In the genomic region with DNA sequence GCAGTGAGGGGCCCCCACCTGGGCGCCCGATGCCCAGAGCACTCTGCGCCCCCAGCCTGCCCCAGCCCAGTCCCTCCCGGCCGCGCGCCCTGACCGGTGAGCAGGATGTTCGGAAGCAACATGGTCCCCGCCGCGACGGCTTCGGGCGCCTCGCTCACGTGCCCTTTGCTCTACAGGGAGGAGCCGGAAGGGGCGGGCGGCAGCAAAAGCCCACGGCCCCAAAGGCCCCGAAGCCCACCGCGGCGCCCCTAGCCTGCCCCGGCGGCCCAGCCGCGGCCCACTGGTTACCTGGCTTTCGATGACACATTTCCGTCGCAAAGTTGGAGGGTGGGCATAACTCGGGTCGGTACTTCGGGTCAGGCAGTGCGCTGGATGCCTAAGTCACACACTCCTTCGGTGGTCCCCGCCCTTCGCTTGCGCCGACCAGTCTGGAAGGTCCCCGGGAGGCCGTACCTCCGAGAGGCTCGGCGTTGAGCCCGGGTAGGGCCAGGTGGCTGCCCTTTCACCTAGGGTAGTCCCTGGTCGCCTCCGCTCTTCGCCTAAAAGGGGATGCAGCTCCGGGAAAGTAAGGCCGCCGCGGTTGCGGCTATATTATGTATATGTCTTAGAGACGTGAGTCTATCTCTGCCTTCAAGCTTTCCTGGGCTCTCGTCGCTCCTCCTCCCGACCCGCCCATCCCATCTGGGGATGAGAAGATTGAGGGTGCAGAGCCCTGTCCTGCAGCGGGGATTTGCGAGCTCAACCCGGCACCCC, we compare ENCODE assay signal across 8 cellular contexts. TPM values are rescaled to one million over a fixed set of nuclear protein-coding genes. Genes with fewer than 3 reads are reported as not detected.
DNase-seq lines count a peak whose midpoint lies in the region; ATAC-seq and TF ChIP-seq lines count a peak whose summit lies in the region.

TSS of gene AK6 (minus strand) at position 152 of the 753 bp plus-strand sequence. CDS start at position 122, 30 bp downstream.
A gene with protein sequence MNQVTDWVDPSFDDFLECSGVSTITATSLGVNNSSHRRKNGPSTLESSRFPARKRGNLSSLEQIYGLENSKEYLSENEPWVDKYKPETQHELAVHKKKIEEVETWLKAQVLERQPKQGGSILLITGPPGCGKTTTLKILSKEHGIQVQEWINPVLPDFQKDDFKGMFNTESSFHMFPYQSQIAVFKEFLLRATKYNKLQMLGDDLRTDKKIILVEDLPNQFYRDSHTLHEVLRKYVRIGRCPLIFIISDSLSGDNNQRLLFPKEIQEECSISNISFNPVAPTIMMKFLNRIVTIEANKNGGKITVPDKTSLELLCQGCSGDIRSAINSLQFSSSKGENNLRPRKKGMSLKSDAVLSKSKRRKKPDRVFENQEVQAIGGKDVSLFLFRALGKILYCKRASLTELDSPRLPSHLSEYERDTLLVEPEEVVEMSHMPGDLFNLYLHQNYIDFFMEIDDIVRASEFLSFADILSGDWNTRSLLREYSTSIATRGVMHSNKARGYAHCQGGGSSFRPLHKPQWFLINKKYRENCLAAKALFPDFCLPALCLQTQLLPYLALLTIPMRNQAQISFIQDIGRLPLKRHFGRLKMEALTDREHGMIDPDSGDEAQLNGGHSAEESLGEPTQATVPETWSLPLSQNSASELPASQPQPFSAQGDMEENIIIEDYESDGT (plus strand): TSS at position 450 of the 753 bp plus-strand sequence. CDS start 2,391 bp downstream, outside the sequence.
A gene with protein sequence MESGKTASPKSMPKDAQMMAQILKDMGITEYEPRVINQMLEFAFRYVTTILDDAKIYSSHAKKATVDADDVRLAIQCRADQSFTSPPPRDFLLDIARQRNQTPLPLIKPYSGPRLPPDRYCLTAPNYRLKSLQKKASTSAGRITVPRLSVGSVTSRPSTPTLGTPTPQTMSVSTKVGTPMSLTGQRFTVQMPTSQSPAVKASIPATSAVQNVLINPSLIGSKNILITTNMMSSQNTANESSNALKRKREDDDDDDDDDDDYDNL (minus strand): TSS at position 152 of the 753 bp plus-strand sequence. CDS start 3,783 bp downstream, outside the sequence.

- H3K27ac ChIP-seq in testis = peak within 1 kb of the TSS; percentile 97 to 99

- H3K36me3 Mint-ChIP-seq in activated naive CD4-positive, alpha-beta T cell treated with anti-CD3 and anti-CD28 coated beads, Interleukin-2, amount 50 U/mL, for 72 hours = peaks cover 20 to 32% of the 10 kb centered on the region in 2 donors

- peak within 1 kb of the TSS; percentile 82 for H3K4me3 ChIP-seq in GM06990 (replicated peaks; ENCODE audit: low read depth, low read length)
- H3K4me3 ChIP-seq in testis = peak within 1 kb of the TSS; percentile 75 to 92

- peak; percentile 97 for DNase-seq in GM06990 (ENCODE audit: extremely low read depth, insufficient read length)
- DNase-seq in NCI-H1092 (lab: John Stamatoyannopoulos, UW) = peak; percentile 80
- peak; percentile 89 to 93 for DNase-seq in activated naive CD4-positive, alpha-beta T cell treated with anti-CD3 and anti-CD28 coated beads, Interleukin-2, amount 50 U/mL, for 72 hours (ENCODE audit: low spot score in 2 of 2)
- DNase-seq in glomerular visceral epithelial cell (ENCODE audit: extremely low spot score) = peak; percentile 93
- peak; percentile 64 for DNase-seq in omental fat pad (ENCODE audit: low spot score)
- DNase-seq in testis = peak; percentile 97

- H3K9me3 Mint-ChIP-seq in activated naive CD4-positive, alpha-beta T cell treated with anti-CD3 and anti-CD28 coated beads, Interleukin-2, amount 50 U/mL, for 72 hours = no peaks in the 10 kb centered on the region

- peak within 1 kb of the TSS; percentile 97 to 99 for H3K27ac Mint-ChIP-seq in activated naive CD4-positive, alpha-beta T cell treated with anti-CD3 and anti-CD28 coated beads, Interleukin-2, amount 50 U/mL, for 72 hours

- 0 to 1% methylated on average over 14 to 49 of the region's 63 CpGs for WGBS in testis, 2 donors

- peak; percentile 95 for ATAC-seq in HG02588 (IDR thresholded peaks at IDR 0.05; ENCODE audit: unreplicated experiment)
- ATAC-seq in SK-N-SH treated with all-trans-retinoic acid at 6 μM for 48 hours = peak; percentile 95
- ATAC-seq in activated naive CD4-positive, alpha-beta T cell treated with anti-CD3 and anti-CD28 coated beads, Interleukin-2, amount 50 U/mL, for 72 hours = peak; percentile 94
- peak; percentile 99 for ATAC-seq in omental fat pad (ENCODE audit: low FRiP score)

- no peaks in the 10 kb centered on the region for H3K9me3 ChIP-seq in testis

- peaks cover 16% of the 10 kb centered on the region for H3K4me1 ChIP-seq in testis

- no peak for TF ChIP-seq CTCF in GM06990 (IDR thresholded peaks at IDR 0.05; ENCODE audit: insufficient read depth, low read length, poor library complexity, severe bottlenecking)
- no peak for TF ChIP-seq CTCF in omental fat pad (IDR thresholded peaks at IDR 0.05)
- TF ChIP-seq CTCF in testis (IDR thresholded peaks at IDR 0.05) = peak in 1 of 3 experiments; percentile 10

- intact Hi-C loops in testis (cut with DNase I; ENCODE audit: low total_unique reads) = no loop called here

- H3K36me3 ChIP-seq in GM06990 (ENCODE audit: control insufficient read depth, insufficient read depth, low read length) (peaks cover 3% of the 10 kb centered on the region), testis (ENCODE audit: low read depth, missing control alignments) (no peaks in the 10 kb centered on the region)

- H3K27me3 ChIP-seq in GM06990 (replicated peaks; ENCODE audit: control insufficient read depth, insufficient read depth, low read length) (no peaks in the 10 kb centered on the region), testis (no peaks in the 10 kb centered on the region)

- TF ChIP-seq POLR2A in testis (IDR thresholded peaks at IDR 0.05) = no peak

TF ChIP-seq in SK-N-SH treated with all-trans-retinoic acid at 6 μM for 48 hours, 23 proteins besides CTCF, POLR2A, EP300 and RAD21:
- TF ChIP-seq ZC3H10 (CRISPR knock-in tag; IDR thresholded peaks at IDR 0.05) (0 out of 2 replicates have a peak, but pooled peaks have one; percentile 2), ESRRG (CRISPR knock-in tag; IDR thresholded peaks at IDR 0.05) (0 out of 2 replicates have a peak, but pooled peaks have one; percentile 81), CREB5 (CRISPR knock-in tag; IDR thresholded peaks at IDR 0.05; ENCODE audit: low read depth) (no peak), ISL1 (CRISPR knock-in tag; IDR thresholded peaks at IDR 0.05) (no peak)
TF ChIP-seq in SK-N-SH treated with all-trans-retinoic acid at 6 μM for 48 hours: peak in this region for 2.

RNA-seq across cellular contexts. Expression of gene AK6, which starts in this region (rescaled TPM):
- total RNA-seq in activated naive CD4-positive, alpha-beta T cell treated with anti-CD3 and anti-CD28 coated beads, Interleukin-2, amount 50 U/mL, for 72 hours = 10 to 100 TPM; 61.3 to 86.2 TPM
- total RNA-seq in omental fat pad (10 to 100 TPM; 19.2 to 31.1 (median 24.7) TPM), testis (10 to 100 TPM; 24.6 to 32.0 TPM)
- 59.2 TPM for polyA plus RNA-seq in testis (ENCODE audit: insufficient read depth, low read depth, low replicate concordance)

RNA-seq across cellular contexts. Expression of the second gene that starts in this region (rescaled TPM):
- total RNA-seq in activated naive CD4-positive, alpha-beta T cell treated with anti-CD3 and anti-CD28 coated beads, Interleukin-2, amount 50 U/mL, for 72 hours = 10 to 100 TPM; 25.7 to 29.7 TPM
- 10 to 100 TPM in 2 of 4 donors, 1 to 10 TPM in 2; 9.6 to 22.4 (median 11.4) TPM for total RNA-seq in omental fat pad
- 10 to 100 TPM; 69.4 to 75.9 TPM for total RNA-seq in testis
- 88.2 TPM for polyA plus RNA-seq in testis (ENCODE audit: insufficient read depth, low read depth, low replicate concordance)

RNA-seq across cellular contexts. Expression of the third gene that starts in this region (rescaled TPM):
- total RNA-seq in activated naive CD4-positive, alpha-beta T cell treated with anti-CD3 and anti-CD28 coated beads, Interleukin-2, amount 50 U/mL, for 72 hours = 10 to 100 TPM; 74.3 to 80.1 TPM
- 10 to 100 TPM; 38.6 to 57.0 (median 49.8) TPM for total RNA-seq in omental fat pad
- 100 to 1,000 TPM; 121 to 182 TPM for total RNA-seq in testis
- polyA plus RNA-seq in testis (ENCODE audit: insufficient read depth, low read depth, low replicate concordance) = 297 TPM

Comparison
In these comparisons a context has a peak if more than half of its experiments do, and no peak if none do; other contexts are left out.
1. Peak in every context shown above with its lines: DNase-seq, ATAC-seq, H3K4me3 ChIP-seq and H3K27ac ChIP-seq.